In genomic region chr3:46551615-46552014, GRCh38 we compare ENCODE assay signal across 27 cellular contexts. TPM values are rescaled to one million over a fixed set of nuclear protein-coding genes. Genes with fewer than 3 reads are reported as not detected.
A peak's percentile ranks its signal among the peaks of the same experiment; 100 is the strongest.
DNase-seq lines count a peak whose midpoint lies in the region; ATAC-seq, FAIRE-seq and TF ChIP-seq lines count a peak whose summit lies in the region.
"Had no signal": no experiment of that assay in that cellular context is flagged by ENCODE, and none has a peak within 500 bp of the region (broad histone marks: within the 10 kb centered on the region; RNA-seq: fewer than 3 reads in every experiment).

No MANE protein-coding gene starts in this region.

- H3K23ac ChIP-seq in IMR-90 (ENCODE audit: low read depth, low read length) = peak overlapping the region; percentile 40; the same call in 1 of the 2 replicates

- H2BK15ac ChIP-seq in IMR-90 (ENCODE audit: low read depth, low read length) = peak overlapping the region; percentile 93; the same call in 2 of the 3 replicates

- peaks cover under 1% of the 10 kb centered on the region for H3K4me1 Mint-ChIP-seq in osteocyte (ENCODE audit: unreplicated experiment)

- no peak for FAIRE-seq in frontal cortex (lab: Jason Lieb, UNC)
- FAIRE-seq: G401.6, HepG2 had no signal

- DNase-seq in IMR-90 (no peak), adipocyte (ENCODE audit: low read depth) (peak; percentile 20), osteocyte (ENCODE audit: extremely low spot score, unreplicated experiment) (peak; percentile 7), smooth muscle cell (lab: John Stamatoyannopoulos, UW; ENCODE audit: unreplicated experiment) (no peak), NCI-H2227 treated with DMSO at 0.1 percent for 48 hours (lab: John Stamatoyannopoulos, UW) (no peak), frontal cortex (ENCODE audit: low spot score in 2 of 2) (no peak)
- DNase-seq: 8988T, ACHN, BE2C, Calu3, GOT3, KG1, MM.1S, NCI-H1048, NCI-H1417, NCI-H1694, NCI-H2029 treated with DMSO at 0.1 percent for 48 hours, NCI-H526 treated with DMSO at 0.1 percent for 48 hours, Peyer's patch, SHP77 treated with DMSO at 0.1 percent for 48 hours had no signal

- no peaks in the 10 kb centered on the region for H3K27me3 ChIP-seq in BLaER1
- no peaks in the 10 kb centered on the region for H3K27me3 ChIP-seq in IMR-90 (ENCODE audit: control insufficient read depth, insufficient read depth, low read length)
- H3K27me3 ChIP-seq in adipocyte (replicated peaks; ENCODE audit: control insufficient read depth, insufficient read depth, low read length) = no peaks in the 10 kb centered on the region
- H3K27me3 ChIP-seq in smooth muscle cell (ENCODE audit: low read depth) = no peaks in the 10 kb centered on the region
- H3K27me3 ChIP-seq: BE2C, Peyer's patch had no signal

- no CpG with 5 or more reads among the region's 2 CpGs for WGBS in IMR-90 (ENCODE audit: extremely low coverage in 2 of 2, insufficient read length in 1 of 2), 2 experiments
- WGBS in smooth muscle cell (ENCODE audit: low lambda C conversion rate) = 81% methylated on average over 2 of the region's 2 CpGs

- peaks cover 12% of the 10 kb centered on the region for H3K9me3 Mint-ChIP-seq in osteocyte (ENCODE audit: unreplicated experiment)

- peak overlapping the region; percentile 79 for H3K4ac ChIP-seq in IMR-90 (ENCODE audit: low read depth, low read length)

- dilution Hi-C loops in IMR-90 (cut with HindIII; ENCODE audit: low sequenced_read_pairs, unreplicated experiment) = no loop called here

- H4K5ac ChIP-seq in IMR-90 (ENCODE audit: low read depth, low read length) = peak overlapping the region; percentile 90; the same call in 1 of the 2 replicates

- H2BK120ac ChIP-seq in IMR-90 (ENCODE audit: low read depth, low read length) = peak overlapping the region; percentile 98

- H3K4me3 ChIP-seq in BLaER1 = no peak overlapping the region
- H3K4me3 ChIP-seq in IMR-90 (ENCODE audit: insufficient read depth, low read depth, low read length) = no peak overlapping the region
- H3K4me3 ChIP-seq in adipocyte (ENCODE audit: low read length) = no peak overlapping the region
- H3K4me3 ChIP-seq in smooth muscle cell = no peak overlapping the region
- H3K4me3 ChIP-seq: Peyer's patch had no signal

- no peak for TF ChIP-seq RAD21 in IMR-90 (IDR thresholded peaks at IDR 0.05; ENCODE audit: low read length)

- peak overlapping the region; percentile 99 for H2BK5ac ChIP-seq in IMR-90 (ENCODE audit: low read depth, low read length, poor library complexity, severe bottlenecking)

- no peak overlapping the region for H3K4me3 Mint-ChIP-seq in osteocyte (ENCODE audit: unreplicated experiment)

- in situ Hi-C loops in IMR-90 (cut with MboI; ENCODE audit: low sequenced_read_pairs) = no loop called here

- no peaks in the 10 kb centered on the region for H3F3A ChIP-seq in smooth muscle cell (ENCODE audit: low read depth)

- H2AK5ac ChIP-seq in IMR-90 (ENCODE audit: low read depth, low read length) = no peak overlapping the region

- BruUV-seq in IMR-90 (replicated peaks; lab: Mats Ljungman, UMichigan) = no TSS peak

- peaks cover 14% of the 10 kb centered on the region for H3K36me3 ChIP-seq in BLaER1
- H3K36me3 ChIP-seq in IMR-90 (ENCODE audit: control insufficient read depth, insufficient read depth, low read length) = peaks cover 8% of the 10 kb centered on the region
- H3K36me3 ChIP-seq in adipocyte (ENCODE audit: control insufficient read depth, insufficient read depth, low read length, severe bottlenecking) = no peaks in the 10 kb centered on the region
- no peaks in the 10 kb centered on the region for H3K36me3 ChIP-seq in smooth muscle cell (ENCODE audit: low read depth)
- H3K36me3 ChIP-seq: BE2C, Peyer's patch had no signal

- H2AK9ac ChIP-seq in IMR-90 (replicated peaks; ENCODE audit: low read depth, low read length, poor library complexity) = peak overlapping the region; percentile 2

- CTCF ChIA-PET in IMR-90 (lab: Yijun Ruan, JAX) = interaction anchor here (0.6 to 0.9 kb wide), 3 partner anchors 11 to 63 kb away, joined by 3 read pairs; no protein-coding TSS in a partner anchor

- H3K9me3 ChIP-seq in BLaER1 (peaks cover 49% of the 10 kb centered on the region), IMR-90 (ENCODE audit: control insufficient read depth, insufficient read depth, low read length) (peaks cover 3% of the 10 kb centered on the region; the same call in 1 of the 2 replicates), adipocyte (ENCODE audit: control insufficient read depth, low read length) (peaks cover 4% of the 10 kb centered on the region), smooth muscle cell (replicated peaks; ENCODE audit: low read depth) (no peaks in the 10 kb centered on the region)
- H3K9me3 ChIP-seq: BE2C, Peyer's patch had no signal

- POLR2A ChIA-PET in IMR-90 (lab: Charles Lee; ENCODE audit: unreplicated experiment) = interaction anchor here (0.6 kb wide), 1 partner anchor 34 kb away, joined by 5 read pairs; no protein-coding TSS in a partner anchor

- no peaks in the 10 kb centered on the region for H4K20me1 ChIP-seq in BLaER1
- H4K20me1 ChIP-seq in IMR-90 (ENCODE audit: insufficient read depth, low read length) = no peaks in the 10 kb centered on the region
- H4K20me1 ChIP-seq in smooth muscle cell (ENCODE audit: low read depth) = no peaks in the 10 kb centered on the region

- H3K9ac ChIP-seq in BLaER1 (no peak overlapping the region), IMR-90 (ENCODE audit: low read depth, low read length) (no peak overlapping the region), adipocyte (ENCODE audit: low read length) (no peak overlapping the region), smooth muscle cell (ENCODE audit: low read depth) (no peak overlapping the region)

- H3K9me1 ChIP-seq in IMR-90 (ENCODE audit: insufficient read depth, low read length) = peaks cover 20% of the 10 kb centered on the region

- intact Hi-C loops in IMR-90 (cut with micrococcal nuclease) = no loop called here

- H3K56ac ChIP-seq in IMR-90 (ENCODE audit: extremely low read depth, insufficient read depth, low read length) = no peak overlapping the region

- H4K8ac ChIP-seq in IMR-90 (ENCODE audit: low read depth in 2 of 2, low read length in 2 of 2) = peak overlapping the region; percentile 62 to 84; a peak in 3 of 4 replicates

- no peaks in the 10 kb centered on the region for H3K79me2 ChIP-seq in smooth muscle cell (ENCODE audit: low read depth)

- peaks cover 4% of the 10 kb centered on the region for H3K36me3 Mint-ChIP-seq in osteocyte (ENCODE audit: unreplicated experiment)

- peaks cover 0 to 19% of the 10 kb centered on the region in 2 experiments; a peak in 3 of 4 replicates for H3K79me1 ChIP-seq in IMR-90 (ENCODE audit: low read depth in 1 of 2, low read length in 2 of 2)

- H3K27me3 Mint-ChIP-seq in osteocyte (ENCODE audit: unreplicated experiment) = no peaks in the 10 kb centered on the region

- H3K27ac Mint-ChIP-seq in osteocyte (ENCODE audit: unreplicated experiment) = no peak overlapping the region

- H3K14ac ChIP-seq in IMR-90 (replicated peaks; ENCODE audit: low read depth, low read length) = peak overlapping the region; percentile 68; the same call in 1 of the 2 replicates

- TF ChIP-seq CTCF in IMR-90 (conservative IDR thresholded peaks at IDR 0.05; ENCODE audit: low read depth, low read length) (no peak), osteocyte (IDR thresholded peaks at IDR 0.05) (no peak), smooth muscle cell (IDR thresholded peaks at IDR 0.05; ENCODE audit: borderline replicate concordance, insufficient read depth, poor library complexity, severe bottlenecking) (no peak)

- peak overlapping the region; percentile 61 for H4K91ac ChIP-seq in IMR-90 (ENCODE audit: insufficient read depth, low read depth, low read length)

- TF ChIP-seq POLR2A in IMR-90 (IDR thresholded peaks at IDR 0.05; ENCODE audit: low read depth, low read length) = no peak

- H3K4me1 ChIP-seq in BLaER1 = peaks cover 72% of the 10 kb centered on the region
- H3K4me1 ChIP-seq in IMR-90 (ENCODE audit: control insufficient read depth, insufficient read depth, low read length) = peaks cover 23% of the 10 kb centered on the region
- H3K4me1 ChIP-seq in adipocyte (ENCODE audit: control insufficient read depth, insufficient read depth, low read length) = peaks cover 20% of the 10 kb centered on the region
- H3K4me1 ChIP-seq in smooth muscle cell (ENCODE audit: low read depth) = no peaks in the 10 kb centered on the region
- H3K4me1 ChIP-seq: BE2C, Peyer's patch had no signal

- H2BK20ac ChIP-seq in IMR-90 (ENCODE audit: low read depth, low read length) = peak overlapping the region; percentile 70

- H3K4me2 ChIP-seq in BLaER1 (no peak overlapping the region), IMR-90 (ENCODE audit: low read depth, low read length) (no peak overlapping the region), smooth muscle cell (no peak overlapping the region)

- H2AFZ ChIP-seq in IMR-90 (replicated peaks; ENCODE audit: low read length, poor library complexity) = no peak overlapping the region
- H2AFZ ChIP-seq in smooth muscle cell (ENCODE audit: low read depth) = no peak overlapping the region

- ATAC-seq in IMR-90 (ENCODE audit: low read depth) (no peak), GM19452 (IDR thresholded peaks at IDR 0.05; ENCODE audit: unreplicated experiment) (no peak)
- ATAC-seq: HepG2 had no signal

- peak overlapping the region; percentile 78; the same call in 1 of the 2 replicates for H3K27ac ChIP-seq in BLaER1
- no peak overlapping the region; the same call in 1 of the 2 replicates for H3K27ac ChIP-seq in IMR-90 (ENCODE audit: insufficient read depth, low read length)
- H3K27ac ChIP-seq in smooth muscle cell (ENCODE audit: low read depth) = no peak overlapping the region
- H3K27ac ChIP-seq: Peyer's patch had no signal

- H3K18ac ChIP-seq in IMR-90 (ENCODE audit: low read depth, low read length) = peak overlapping the region; percentile 94

RNA-seq across cellular contexts. Expression of gene LRRC2, which starts 14.5 kb away (rescaled TPM):
- total RNA-seq in IMR-90 (2012; rRNA removed) = 4.1 and 4.7 TPM in 2 replicates
- 2.5 and 2.9 TPM in 2 replicates for polyA plus RNA-seq in IMR-90 (2012; rRNA removed)
- polyA plus RNA-seq in IMR-90 (2012; cell fraction: cytosol; rRNA removed) = 0.96 and 1.2 TPM in 2 replicates
- 0.75 and 3.6 TPM in 2 replicates for polyA plus RNA-seq in IMR-90 (2012; cell fraction: nucleus; rRNA removed; ENCODE audit: low replicate concordance)
- 1.2 and 1.5 TPM in 2 replicates for total RNA-seq in osteocyte
- 1.0 and 2.0 TPM in 2 replicates for total RNA-seq in smooth muscle cell
- 1.7 and 2.7 TPM in 2 replicates for polyA plus RNA-seq in smooth muscle cell
- total RNA-seq in frontal cortex = 2.4 TPM
- total RNA-seq: Calu3, NCI-H460 had no signal

RNA-seq across cellular contexts. Expression of gene RTP3, which starts 53.8 kb away (rescaled TPM):
- 0.18 TPM in 1 of 2 replicates, not detected in the other for total RNA-seq in IMR-90 (2012; rRNA removed)
- 0.10 and 0.26 TPM in 2 replicates for polyA plus RNA-seq in IMR-90 (2012; rRNA removed)
- 0.05 TPM in 1 of 2 replicates, not detected in the other for polyA plus RNA-seq in IMR-90 (2012; cell fraction: cytosol; rRNA removed)
- 0.08 TPM in 1 of 2 replicates, not detected in the other for polyA plus RNA-seq in IMR-90 (2012; cell fraction: nucleus; rRNA removed; ENCODE audit: low replicate concordance)
- total RNA-seq in osteocyte = not detected in 2 replicates
- not detected in 2 replicates for total RNA-seq in smooth muscle cell
- 0.19 and 1.3 TPM in 2 replicates for polyA plus RNA-seq in smooth muscle cell
- total RNA-seq in frontal cortex = not detected
- total RNA-seq: Calu3, Daoy, HT1080, NCI-H460, Peyer's patch had no signal
- polyA plus RNA-seq: HepG2 had no signal

Comparison
In these comparisons a context has a peak if more than half of its experiments do, and no peak if none do; other contexts are left out.
1. DNase-seq: peak in adipocyte (single experiment) and osteocyte (single experiment); none in IMR-90 (single experiment), smooth muscle cell (single experiment), NCI-H2227 treated with DMSO at 0.1 percent for 48 hours (single experiment) and frontal cortex (0 of 2).